1 cellular context compared by ENCODE assay signal in the genomic region with DNA sequence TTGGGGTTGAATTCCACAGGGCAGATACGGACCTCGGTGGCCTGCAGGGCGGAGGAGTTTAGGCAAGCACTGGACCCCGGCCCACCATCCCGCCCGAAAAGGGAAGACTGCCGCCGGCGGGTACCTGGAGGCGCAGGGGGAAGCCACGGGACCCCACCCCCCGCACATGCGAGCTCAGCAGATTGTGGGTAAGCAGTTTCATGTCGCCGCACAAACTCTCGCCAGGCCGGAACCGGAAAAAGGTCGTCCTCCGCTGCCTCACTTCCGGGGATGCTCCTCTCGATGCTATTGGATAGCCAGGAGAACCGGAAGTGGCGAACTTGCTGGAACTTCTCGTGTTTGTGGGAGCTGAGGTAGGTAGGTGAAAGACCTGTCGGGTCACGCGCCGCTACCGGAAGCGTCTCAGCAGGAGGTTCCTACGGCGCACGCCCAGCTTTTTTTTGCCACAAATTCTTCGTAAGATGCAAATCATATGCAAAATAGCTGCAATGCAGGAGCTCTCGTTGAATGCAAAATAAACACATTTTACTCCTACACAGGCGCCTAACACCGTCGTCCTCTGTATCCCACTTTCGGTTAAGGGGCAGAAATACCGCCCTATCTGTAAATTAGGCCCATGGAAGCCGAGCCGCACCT.
TF ChIP-seq lines count a peak whose summit lies in the region.

A gene (minus strand): TSS at position 235 of the 636 bp plus-strand sequence. CDS start 33 bp downstream, at position 202.

TF ChIP-seq in K562, 482 proteins besides CTCF, POLR2A, EP300 and RAD21 (continued from another document and continues in another):
- TF ChIP-seq, protein P1, sequence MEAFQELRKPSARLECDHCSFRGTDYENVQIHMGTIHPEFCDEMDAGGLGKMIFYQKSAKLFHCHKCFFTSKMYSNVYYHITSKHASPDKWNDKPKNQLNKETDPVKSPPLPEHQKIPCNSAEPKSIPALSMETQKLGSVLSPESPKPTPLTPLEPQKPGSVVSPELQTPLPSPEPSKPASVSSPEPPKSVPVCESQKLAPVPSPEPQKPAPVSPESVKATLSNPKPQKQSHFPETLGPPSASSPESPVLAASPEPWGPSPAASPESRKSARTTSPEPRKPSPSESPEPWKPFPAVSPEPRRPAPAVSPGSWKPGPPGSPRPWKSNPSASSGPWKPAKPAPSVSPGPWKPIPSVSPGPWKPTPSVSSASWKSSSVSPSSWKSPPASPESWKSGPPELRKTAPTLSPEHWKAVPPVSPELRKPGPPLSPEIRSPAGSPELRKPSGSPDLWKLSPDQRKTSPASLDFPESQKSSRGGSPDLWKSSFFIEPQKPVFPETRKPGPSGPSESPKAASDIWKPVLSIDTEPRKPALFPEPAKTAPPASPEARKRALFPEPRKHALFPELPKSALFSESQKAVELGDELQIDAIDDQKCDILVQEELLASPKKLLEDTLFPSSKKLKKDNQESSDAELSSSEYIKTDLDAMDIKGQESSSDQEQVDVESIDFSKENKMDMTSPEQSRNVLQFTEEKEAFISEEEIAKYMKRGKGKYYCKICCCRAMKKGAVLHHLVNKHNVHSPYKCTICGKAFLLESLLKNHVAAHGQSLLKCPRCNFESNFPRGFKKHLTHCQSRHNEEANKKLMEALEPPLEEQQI (IDR thresholded peaks at IDR 0.05), result no peak
- no peak for TF ChIP-seq E2F3 (CRISPR knock-in tag; IDR thresholded peaks at IDR 0.05)
- TF ChIP-seq JUND (IDR thresholded peaks at IDR 0.05; ENCODE audit: borderline replicate concordance, low read depth, low read length), result peak; percentile 9; the same call in 1 of the 2 replicates
- no peak for TF ChIP-seq JUND (tag; IDR thresholded peaks at IDR 0.05; ENCODE audit: borderline replicate concordance, low read depth, low read length)
- TF ChIP-seq, protein P2, sequence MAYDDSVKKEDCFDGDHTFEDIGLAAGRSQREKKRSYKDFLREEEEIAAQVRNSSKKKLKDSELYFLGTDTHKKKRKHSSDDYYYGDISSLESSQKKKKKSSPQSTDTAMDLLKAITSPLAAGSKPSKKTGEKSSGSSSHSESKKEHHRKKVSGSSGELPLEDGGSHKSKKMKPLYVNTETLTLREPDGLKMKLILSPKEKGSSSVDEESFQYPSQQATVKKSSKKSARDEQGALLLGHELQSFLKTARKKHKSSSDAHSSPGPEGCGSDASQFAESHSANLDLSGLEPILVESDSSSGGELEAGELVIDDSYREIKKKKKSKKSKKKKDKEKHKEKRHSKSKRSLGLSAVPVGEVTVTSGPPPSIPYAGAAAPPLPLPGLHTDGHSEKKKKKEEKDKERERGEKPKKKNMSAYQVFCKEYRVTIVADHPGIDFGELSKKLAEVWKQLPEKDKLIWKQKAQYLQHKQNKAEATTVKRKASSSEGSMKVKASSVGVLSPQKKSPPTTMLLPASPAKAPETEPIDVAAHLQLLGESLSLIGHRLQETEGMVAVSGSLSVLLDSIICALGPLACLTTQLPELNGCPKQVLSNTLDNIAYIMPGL (CRISPR knock-in tag; IDR thresholded peaks at IDR 0.05), result no peak
- TF ChIP-seq, protein P3, sequence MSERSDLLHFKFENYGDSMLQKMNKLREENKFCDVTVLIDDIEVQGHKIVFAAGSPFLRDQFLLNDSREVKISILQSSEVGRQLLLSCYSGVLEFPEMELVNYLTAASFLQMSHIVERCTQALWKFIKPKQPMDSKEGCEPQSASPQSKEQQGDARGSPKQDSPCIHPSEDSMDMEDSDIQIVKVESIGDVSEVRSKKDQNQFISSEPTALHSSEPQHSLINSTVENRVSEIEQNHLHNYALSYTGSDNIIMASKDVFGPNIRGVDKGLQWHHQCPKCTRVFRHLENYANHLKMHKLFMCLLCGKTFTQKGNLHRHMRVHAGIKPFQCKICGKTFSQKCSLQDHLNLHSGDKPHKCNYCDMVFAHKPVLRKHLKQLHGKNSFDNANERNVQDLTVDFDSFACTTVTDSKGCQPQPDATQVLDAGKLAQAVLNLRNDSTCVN (CRISPR knock-in tag; IDR thresholded peaks at IDR 0.05), result no peak
- 0 out of 2 replicates have a peak, but pooled peaks have one; percentile 7 for TF ChIP-seq RNF2 (IDR thresholded peaks at IDR 0.05)
- TF ChIP-seq TBP (optimal IDR thresholded peaks at IDR 0.05; ENCODE audit: low read depth, low read length), result peak; percentile 77
- TF ChIP-seq, protein P4, sequence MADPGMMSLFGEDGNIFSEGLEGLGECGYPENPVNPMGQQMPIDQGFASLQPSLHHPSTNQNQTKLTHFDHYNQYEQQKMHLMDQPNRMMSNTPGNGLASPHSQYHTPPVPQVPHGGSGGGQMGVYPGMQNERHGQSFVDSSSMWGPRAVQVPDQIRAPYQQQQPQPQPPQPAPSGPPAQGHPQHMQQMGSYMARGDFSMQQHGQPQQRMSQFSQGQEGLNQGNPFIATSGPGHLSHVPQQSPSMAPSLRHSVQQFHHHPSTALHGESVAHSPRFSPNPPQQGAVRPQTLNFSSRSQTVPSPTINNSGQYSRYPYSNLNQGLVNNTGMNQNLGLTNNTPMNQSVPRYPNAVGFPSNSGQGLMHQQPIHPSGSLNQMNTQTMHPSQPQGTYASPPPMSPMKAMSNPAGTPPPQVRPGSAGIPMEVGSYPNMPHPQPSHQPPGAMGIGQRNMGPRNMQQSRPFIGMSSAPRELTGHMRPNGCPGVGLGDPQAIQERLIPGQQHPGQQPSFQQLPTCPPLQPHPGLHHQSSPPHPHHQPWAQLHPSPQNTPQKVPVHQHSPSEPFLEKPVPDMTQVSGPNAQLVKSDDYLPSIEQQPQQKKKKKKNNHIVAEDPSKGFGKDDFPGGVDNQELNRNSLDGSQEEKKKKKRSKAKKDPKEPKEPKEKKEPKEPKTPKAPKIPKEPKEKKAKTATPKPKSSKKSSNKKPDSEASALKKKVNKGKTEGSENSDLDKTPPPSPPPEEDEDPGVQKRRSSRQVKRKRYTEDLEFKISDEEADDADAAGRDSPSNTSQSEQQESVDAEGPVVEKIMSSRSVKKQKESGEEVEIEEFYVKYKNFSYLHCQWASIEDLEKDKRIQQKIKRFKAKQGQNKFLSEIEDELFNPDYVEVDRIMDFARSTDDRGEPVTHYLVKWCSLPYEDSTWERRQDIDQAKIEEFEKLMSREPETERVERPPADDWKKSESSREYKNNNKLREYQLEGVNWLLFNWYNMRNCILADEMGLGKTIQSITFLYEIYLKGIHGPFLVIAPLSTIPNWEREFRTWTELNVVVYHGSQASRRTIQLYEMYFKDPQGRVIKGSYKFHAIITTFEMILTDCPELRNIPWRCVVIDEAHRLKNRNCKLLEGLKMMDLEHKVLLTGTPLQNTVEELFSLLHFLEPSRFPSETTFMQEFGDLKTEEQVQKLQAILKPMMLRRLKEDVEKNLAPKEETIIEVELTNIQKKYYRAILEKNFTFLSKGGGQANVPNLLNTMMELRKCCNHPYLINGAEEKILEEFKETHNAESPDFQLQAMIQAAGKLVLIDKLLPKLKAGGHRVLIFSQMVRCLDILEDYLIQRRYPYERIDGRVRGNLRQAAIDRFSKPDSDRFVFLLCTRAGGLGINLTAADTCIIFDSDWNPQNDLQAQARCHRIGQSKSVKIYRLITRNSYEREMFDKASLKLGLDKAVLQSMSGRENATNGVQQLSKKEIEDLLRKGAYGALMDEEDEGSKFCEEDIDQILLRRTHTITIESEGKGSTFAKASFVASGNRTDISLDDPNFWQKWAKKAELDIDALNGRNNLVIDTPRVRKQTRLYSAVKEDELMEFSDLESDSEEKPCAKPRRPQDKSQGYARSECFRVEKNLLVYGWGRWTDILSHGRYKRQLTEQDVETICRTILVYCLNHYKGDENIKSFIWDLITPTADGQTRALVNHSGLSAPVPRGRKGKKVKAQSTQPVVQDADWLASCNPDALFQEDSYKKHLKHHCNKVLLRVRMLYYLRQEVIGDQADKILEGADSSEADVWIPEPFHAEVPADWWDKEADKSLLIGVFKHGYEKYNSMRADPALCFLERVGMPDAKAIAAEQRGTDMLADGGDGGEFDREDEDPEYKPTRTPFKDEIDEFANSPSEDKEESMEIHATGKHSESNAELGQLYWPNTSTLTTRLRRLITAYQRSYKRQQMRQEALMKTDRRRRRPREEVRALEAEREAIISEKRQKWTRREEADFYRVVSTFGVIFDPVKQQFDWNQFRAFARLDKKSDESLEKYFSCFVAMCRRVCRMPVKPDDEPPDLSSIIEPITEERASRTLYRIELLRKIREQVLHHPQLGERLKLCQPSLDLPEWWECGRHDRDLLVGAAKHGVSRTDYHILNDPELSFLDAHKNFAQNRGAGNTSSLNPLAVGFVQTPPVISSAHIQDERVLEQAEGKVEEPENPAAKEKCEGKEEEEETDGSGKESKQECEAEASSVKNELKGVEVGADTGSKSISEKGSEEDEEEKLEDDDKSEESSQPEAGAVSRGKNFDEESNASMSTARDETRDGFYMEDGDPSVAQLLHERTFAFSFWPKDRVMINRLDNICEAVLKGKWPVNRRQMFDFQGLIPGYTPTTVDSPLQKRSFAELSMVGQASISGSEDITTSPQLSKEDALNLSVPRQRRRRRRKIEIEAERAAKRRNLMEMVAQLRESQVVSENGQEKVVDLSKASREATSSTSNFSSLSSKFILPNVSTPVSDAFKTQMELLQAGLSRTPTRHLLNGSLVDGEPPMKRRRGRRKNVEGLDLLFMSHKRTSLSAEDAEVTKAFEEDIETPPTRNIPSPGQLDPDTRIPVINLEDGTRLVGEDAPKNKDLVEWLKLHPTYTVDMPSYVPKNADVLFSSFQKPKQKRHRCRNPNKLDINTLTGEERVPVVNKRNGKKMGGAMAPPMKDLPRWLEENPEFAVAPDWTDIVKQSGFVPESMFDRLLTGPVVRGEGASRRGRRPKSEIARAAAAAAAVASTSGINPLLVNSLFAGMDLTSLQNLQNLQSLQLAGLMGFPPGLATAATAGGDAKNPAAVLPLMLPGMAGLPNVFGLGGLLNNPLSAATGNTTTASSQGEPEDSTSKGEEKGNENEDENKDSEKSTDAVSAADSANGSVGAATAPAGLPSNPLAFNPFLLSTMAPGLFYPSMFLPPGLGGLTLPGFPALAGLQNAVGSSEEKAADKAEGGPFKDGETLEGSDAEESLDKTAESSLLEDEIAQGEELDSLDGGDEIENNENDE (IDR thresholded peaks at IDR 0.05; ENCODE audit: low read depth, low read length), result no peak
- TF ChIP-seq YY1 (IDR thresholded peaks at IDR 0.05; ENCODE audit: borderline replicate concordance in 1 of 3, control insufficient read depth in 1 of 3, extremely low read depth in 1 of 3, insufficient read depth in 3 of 3, insufficient read length in 1 of 3, insufficient replicate concordance in 2 of 3, low read depth in 1 of 3, low read length in 2 of 3), result peak in 2 of 3 experiments; percentile 35 to 73
- peak; percentile 32 for TF ChIP-seq RBBP5 (IDR thresholded peaks at IDR 0.05; ENCODE audit: borderline replicate concordance, insufficient read depth, low read length, poor library complexity, severe bottlenecking)
- TF ChIP-seq ZNF644 (tag; IDR thresholded peaks at IDR 0.05; ENCODE audit: low read depth), result 0 out of 2 replicates have a peak, but pooled peaks have one; percentile 2
- no peak for TF ChIP-seq FOS (IDR thresholded peaks at IDR 0.05; ENCODE audit: extremely low read depth, insufficient read length)
- 0 out of 4 replicates have a peak, but pooled peaks of 1 of the 2 experiments have one; percentile 7 for TF ChIP-seq TRIM24 (IDR thresholded peaks at IDR 0.05)
- TF ChIP-seq GTF2F1 (IDR thresholded peaks at IDR 0.05; ENCODE audit: low read depth, low read length), result 0 out of 2 replicates have a peak, but pooled peaks have one; percentile 24
- TF ChIP-seq, protein P5, sequence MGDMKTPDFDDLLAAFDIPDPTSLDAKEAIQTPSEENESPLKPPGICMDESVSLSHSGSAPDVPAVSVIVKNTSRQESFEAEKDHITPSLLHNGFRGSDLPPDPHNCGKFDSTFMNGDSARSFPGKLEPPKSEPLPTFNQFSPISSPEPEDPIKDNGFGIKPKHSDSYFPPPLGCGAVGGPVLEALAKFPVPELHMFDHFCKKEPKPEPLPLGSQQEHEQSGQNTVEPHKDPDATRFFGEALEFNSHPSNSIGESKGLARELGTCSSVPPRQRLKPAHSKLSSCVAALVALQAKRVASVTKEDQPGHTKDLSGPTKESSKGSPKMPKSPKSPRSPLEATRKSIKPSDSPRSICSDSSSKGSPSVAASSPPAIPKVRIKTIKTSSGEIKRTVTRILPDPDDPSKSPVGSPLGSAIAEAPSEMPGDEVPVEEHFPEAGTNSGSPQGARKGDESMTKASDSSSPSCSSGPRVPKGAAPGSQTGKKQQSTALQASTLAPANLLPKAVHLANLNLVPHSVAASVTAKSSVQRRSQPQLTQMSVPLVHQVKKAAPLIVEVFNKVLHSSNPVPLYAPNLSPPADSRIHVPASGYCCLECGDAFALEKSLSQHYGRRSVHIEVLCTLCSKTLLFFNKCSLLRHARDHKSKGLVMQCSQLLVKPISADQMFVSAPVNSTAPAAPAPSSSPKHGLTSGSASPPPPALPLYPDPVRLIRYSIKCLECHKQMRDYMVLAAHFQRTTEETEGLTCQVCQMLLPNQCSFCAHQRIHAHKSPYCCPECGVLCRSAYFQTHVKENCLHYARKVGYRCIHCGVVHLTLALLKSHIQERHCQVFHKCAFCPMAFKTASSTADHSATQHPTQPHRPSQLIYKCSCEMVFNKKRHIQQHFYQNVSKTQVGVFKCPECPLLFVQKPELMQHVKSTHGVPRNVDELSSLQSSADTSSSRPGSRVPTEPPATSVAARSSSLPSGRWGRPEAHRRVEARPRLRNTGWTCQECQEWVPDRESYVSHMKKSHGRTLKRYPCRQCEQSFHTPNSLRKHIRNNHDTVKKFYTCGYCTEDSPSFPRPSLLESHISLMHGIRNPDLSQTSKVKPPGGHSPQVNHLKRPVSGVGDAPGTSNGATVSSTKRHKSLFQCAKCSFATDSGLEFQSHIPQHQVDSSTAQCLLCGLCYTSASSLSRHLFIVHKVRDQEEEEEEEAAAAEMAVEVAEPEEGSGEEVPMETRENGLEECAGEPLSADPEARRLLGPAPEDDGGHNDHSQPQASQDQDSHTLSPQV (IDR thresholded peaks at IDR 0.05), result 0 out of 2 replicates have a peak, but pooled peaks have one; percentile 7
- TF ChIP-seq MED1 (CRISPR knock-in tag; IDR thresholded peaks at IDR 0.05; ENCODE audit: borderline replicate concordance), result no peak
- TF ChIP-seq PTBP1 (IDR thresholded peaks at IDR 0.05; ENCODE audit: low read depth, low read length), result no peak
- TF ChIP-seq, protein P6, sequence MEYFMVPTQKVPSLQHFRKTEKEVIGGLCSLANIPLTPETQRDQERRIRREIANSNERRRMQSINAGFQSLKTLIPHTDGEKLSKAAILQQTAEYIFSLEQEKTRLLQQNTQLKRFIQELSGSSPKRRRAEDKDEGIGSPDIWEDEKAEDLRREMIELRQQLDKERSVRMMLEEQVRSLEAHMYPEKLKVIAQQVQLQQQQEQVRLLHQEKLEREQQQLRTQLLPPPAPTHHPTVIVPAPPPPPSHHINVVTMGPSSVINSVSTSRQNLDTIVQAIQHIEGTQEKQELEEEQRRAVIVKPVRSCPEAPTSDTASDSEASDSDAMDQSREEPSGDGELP (CRISPR knock-in tag; IDR thresholded peaks at IDR 0.05; ENCODE audit: borderline replicate concordance), result peak; percentile 35; the same call in 1 of the 2 replicates
- peak; percentile 75 for TF ChIP-seq L3MBTL2 (IDR thresholded peaks at IDR 0.05)
- no peak for TF ChIP-seq CBX3 (IDR thresholded peaks at IDR 0.05; ENCODE audit: borderline replicate concordance in 1 of 2, low read length in 2 of 2)
- no peak for TF ChIP-seq CBX1 (IDR thresholded peaks at IDR 0.05; ENCODE audit: low read depth)
- TF ChIP-seq RAD51 (IDR thresholded peaks at IDR 0.05; ENCODE audit: borderline replicate concordance, low read depth), result peak; percentile 77
- peak; percentile 98 for TF ChIP-seq ELF1 (tag; IDR thresholded peaks at IDR 0.05)
- peak; percentile 75 for TF ChIP-seq HCFC1 (IDR thresholded peaks at IDR 0.05; ENCODE audit: low read depth, low read length)
- TF ChIP-seq, protein P7, sequence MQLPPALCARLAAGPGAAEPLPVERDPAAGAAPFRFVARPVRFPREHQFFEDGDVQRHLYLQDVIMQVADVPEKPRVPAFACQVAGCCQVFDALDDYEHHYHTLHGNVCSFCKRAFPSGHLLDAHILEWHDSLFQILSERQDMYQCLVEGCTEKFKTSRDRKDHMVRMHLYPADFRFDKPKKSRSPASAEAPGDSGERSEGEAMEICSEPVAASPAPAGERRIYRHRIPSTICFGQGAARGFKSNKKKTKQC (CRISPR knock-in tag; IDR thresholded peaks at IDR 0.05), result peak; percentile 55; the same call in 1 of the 2 replicates
